In the genomic region with DNA sequence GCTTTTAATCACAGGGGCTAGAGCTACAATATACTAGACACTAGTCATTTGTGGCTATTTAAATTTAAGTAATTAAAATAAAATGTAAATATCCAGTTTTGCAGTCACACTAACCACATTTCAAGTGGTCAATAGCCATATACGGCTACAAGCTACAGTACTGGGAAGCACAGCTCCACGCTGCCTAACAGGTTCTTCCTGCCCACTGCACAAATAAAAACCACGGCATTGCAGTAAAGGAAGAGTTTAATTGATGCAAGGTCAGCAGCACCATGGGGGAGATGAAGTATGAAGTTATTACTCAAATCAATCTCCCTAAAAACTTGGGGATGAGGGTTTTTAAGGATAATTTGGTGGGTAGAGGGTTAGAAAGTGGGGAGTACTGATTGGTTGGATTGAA, we compare ENCODE assay signal across 14 cellular contexts.
"Had no signal": no experiment of that assay in that cellular context is flagged by ENCODE, and none has a peak within 500 bp of the region (broad histone marks: within the 10 kb centered on the region; RNA-seq: fewer than 3 reads in every experiment).

No MANE protein-coding gene starts in this region.

- H3K27me3 Mint-ChIP-seq: activated CD4-positive, alpha-beta memory T cell treated with anti-CD3 and anti-CD28 coated beads for 36 hours; memory B cell had no signal

- H3K4me3 ChIP-seq: adrenal gland, breast epithelium, thyroid gland had no signal

- ATAC-seq: activated naive CD4-positive, alpha-beta T cell treated with anti-CD3 and anti-CD28 coated beads, Interleukin-2, amount 50 U/mL, for 72 hours had no signal

- H3K27me3 ChIP-seq: adrenal gland, breast epithelium, thyroid gland had no signal

- H3K9me3 ChIP-seq: adrenal gland, breast epithelium, thyroid gland had no signal

- H3K36me3 Mint-ChIP-seq: activated CD4-positive, alpha-beta memory T cell treated with anti-CD3 and anti-CD28 coated beads for 36 hours; activated naive CD4-positive, alpha-beta T cell treated with anti-CD3 and anti-CD28 coated beads, Interleukin-2, amount 50 U/mL, for 72 hours; memory B cell had no signal

- H3K36me3 ChIP-seq: adrenal gland, breast epithelium, thyroid gland had no signal

- H3K4me1 ChIP-seq: adrenal gland, breast epithelium, thyroid gland had no signal

- H3K27ac Mint-ChIP-seq: activated CD4-positive, alpha-beta memory T cell treated with anti-CD3 and anti-CD28 coated beads for 36 hours; activated naive CD4-positive, alpha-beta T cell treated with anti-CD3 and anti-CD28 coated beads, Interleukin-2, amount 50 U/mL, for 72 hours; activated T-helper 1 cell treated with anti-CD3 and anti-CD28 coated beads, Interleukin-12 subunit alpha, Interleukin-12 subunit beta, Interleukin-2, Interleukin-4 antibody, amounts not matched to agents 30 ng/mL and 10 ng/mL and 1 ng/mL, durations not matched to agents 14 hours and 24 hours and 36 hours; memory B cell had no signal

- H3K27ac ChIP-seq: adrenal gland, breast epithelium, thyroid gland had no signal

- H3K4me1 Mint-ChIP-seq: memory B cell had no signal

- DNase-seq: activated CD4-positive, alpha-beta memory T cell treated with anti-CD3 and anti-CD28 coated beads for 36 hours; activated CD4-positive, alpha-beta T cell treated with anti-CD3 and anti-CD28 coated beads for 4 hours; activated gamma-delta T cell treated with Interleukin-2 at 50 U/mL for 16 hours; activated T-cell treated with anti-CD3 and anti-CD28 coated beads for 4 hours; adrenal gland; cerebellar nuclear complex; effector CD4-positive, alpha-beta T cell; stimulated activated CD8-positive, alpha-beta memory T cell treated with anti-CD3 and anti-CD28 coated beads, Interleukin-4, amount 100 ng/mL, for 48 hours; stimulated activated naive CD4-positive, alpha-beta T cell; thyroid gland had no signal

- H3K4me3 Mint-ChIP-seq: activated CD4-positive, alpha-beta memory T cell treated with anti-CD3 and anti-CD28 coated beads for 36 hours; activated T-helper 1 cell treated with anti-CD3 and anti-CD28 coated beads, Interleukin-12 subunit alpha, Interleukin-12 subunit beta, Interleukin-2, Interleukin-4 antibody, amounts not matched to agents 30 ng/mL and 10 ng/mL and 1 ng/mL, durations not matched to agents 14 hours and 24 hours and 36 hours; memory B cell had no signal
